16 cellular contexts compared by ENCODE assay signal in the genomic region with DNA sequence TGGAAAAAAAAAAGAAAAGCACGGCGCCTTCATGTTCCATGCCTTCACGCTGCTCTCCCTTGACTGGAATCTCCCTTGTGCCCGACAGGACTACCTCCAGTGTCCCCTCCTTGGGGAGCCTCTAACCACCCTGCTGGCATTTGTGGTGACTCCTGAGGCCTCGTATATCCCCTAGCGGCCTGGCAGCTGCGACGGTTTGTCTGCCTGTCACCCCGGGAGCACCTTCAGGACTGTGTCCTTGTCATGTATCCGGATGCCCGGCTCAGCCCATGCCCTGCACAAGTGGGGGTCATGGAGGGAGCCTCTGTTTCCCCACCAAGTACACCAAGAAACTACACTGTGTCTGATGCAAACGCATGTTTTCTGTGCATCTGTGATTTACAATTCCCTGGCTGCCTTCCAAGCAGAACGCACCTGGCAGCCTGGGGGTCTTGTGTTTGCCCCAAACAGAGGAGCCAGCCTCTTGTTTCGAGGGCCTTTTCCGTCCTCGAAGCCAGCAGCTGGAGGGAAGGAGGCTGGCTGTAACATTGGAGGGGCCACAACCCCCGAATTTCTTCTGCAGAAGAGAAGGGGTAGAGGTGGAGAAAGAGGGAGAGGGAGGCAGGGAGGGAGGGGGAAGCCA. TPM values are rescaled to one million over a fixed set of nuclear protein-coding genes. Genes with fewer than 3 reads are reported as not detected.
DNase-seq lines count a peak whose midpoint lies in the region; FAIRE-seq and TF ChIP-seq lines count a peak whose summit lies in the region.
"Had no signal": no experiment of that assay in that cellular context is flagged by ENCODE, and none has a peak within 500 bp of the region (broad histone marks: within the 10 kb centered on the region; RNA-seq: fewer than 3 reads in every experiment).

No MANE protein-coding gene starts in this region.

- H3K4me3 Mint-ChIP-seq in HFFc6 (peak overlapping the region; percentile 83), mesothelial cell of epicardium (no peak overlapping the region), progenitor cell of endocrine pancreas (ENCODE audit: low read depth) (no peak overlapping the region)
- H3K4me3 Mint-ChIP-seq: CD8-positive, alpha-beta memory T cell; immature natural killer cell had no signal

- peaks cover 87% of the 10 kb centered on the region for H3K4me1 Mint-ChIP-seq in HFFc6 (ENCODE audit: low read depth)
- H3K4me1 Mint-ChIP-seq in mesothelial cell of epicardium = peaks cover 29% of the 10 kb centered on the region
- peaks cover 8% of the 10 kb centered on the region for H3K4me1 Mint-ChIP-seq in progenitor cell of endocrine pancreas (ENCODE audit: low read depth)
- H3K4me1 Mint-ChIP-seq: CD8-positive, alpha-beta memory T cell; immature natural killer cell had no signal

- DNase-seq in HFFc6 (no peak), RPMI7951 (ENCODE audit: low read depth) (peak; percentile 18), mesothelial cell of epicardium (ENCODE audit: low spot score in 2 of 2, unreplicated experiment in 2 of 2) (no peak), GM19239 (ENCODE audit: insufficient read length, low spot score) (no peak), T-helper 1 cell (no peak), progenitor cell of endocrine pancreas (ENCODE audit: low spot score, unreplicated experiment) (no peak)
- DNase-seq: activated CD4-positive, alpha-beta T cell treated with anti-CD3 and anti-CD28 coated beads, Interleukin-2, amount 50 U/mL, for 1 hour; activated gamma-delta T cell; CD8-positive, alpha-beta memory T cell; effector memory CD4-positive, alpha-beta T cell; gastrocnemius medialis; immature natural killer cell; MV-4-11; NCI-H526; T-helper 9 cell had no signal

- no peak for FAIRE-seq in GM19239 (lab: Jason Lieb, UNC)

- H3K9ac ChIP-seq in subcutaneous abdominal adipose tissue (ENCODE audit: low read length in 5 of 5) = peak overlapping the region in 1 of 5 donors; percentile 16

- no peak overlapping the region for H3K4me3 ChIP-seq in subcutaneous abdominal adipose tissue (ENCODE audit: low read depth in 1 of 5, low read length in 5 of 5)
- H3K4me3 ChIP-seq: gastrocnemius medialis had no signal

- H3K9me3 Mint-ChIP-seq in HFFc6 = peaks cover 4% of the 10 kb centered on the region
- H3K9me3 Mint-ChIP-seq in mesothelial cell of epicardium = no peaks in the 10 kb centered on the region
- no peaks in the 10 kb centered on the region for H3K9me3 Mint-ChIP-seq in progenitor cell of endocrine pancreas (ENCODE audit: low read depth)
- H3K9me3 Mint-ChIP-seq: CD8-positive, alpha-beta memory T cell had no signal

- no peaks in the 10 kb centered on the region for H3K9me3 ChIP-seq in subcutaneous abdominal adipose tissue (ENCODE audit: control insufficient read depth in 5 of 5, low read length in 5 of 5)
- H3K9me3 ChIP-seq: gastrocnemius medialis had no signal

- H3K36me3 ChIP-seq in subcutaneous abdominal adipose tissue (ENCODE audit: control insufficient read depth in 5 of 5, insufficient read depth in 5 of 5, low read length in 5 of 5) = no peaks in the 10 kb centered on the region
- H3K36me3 ChIP-seq: gastrocnemius medialis had no signal

- peaks cover 20 to 74% (median 59%) of the 10 kb centered on the region in 5 donors for H3K4me1 ChIP-seq in subcutaneous abdominal adipose tissue (ENCODE audit: control insufficient read depth in 5 of 5, insufficient read depth in 5 of 5, low read length in 5 of 5)

- H3K27ac Mint-ChIP-seq in HFFc6 (peak overlapping the region; percentile 98), mesothelial cell of epicardium (peak overlapping the region; percentile 72), progenitor cell of endocrine pancreas (no peak overlapping the region)
- H3K27ac Mint-ChIP-seq: CD8-positive, alpha-beta memory T cell; immature natural killer cell had no signal

- no peaks in the 10 kb centered on the region for H3K27me3 ChIP-seq in subcutaneous abdominal adipose tissue (ENCODE audit: control insufficient read depth in 5 of 5, insufficient read depth in 4 of 5, low read length in 5 of 5)

- peak overlapping the region; percentile 94 for H3K27ac ChIP-seq in subcutaneous abdominal adipose tissue (ENCODE audit: low read depth, low read length)
- H3K27ac ChIP-seq: gastrocnemius medialis had no signal

- TF ChIP-seq CTCF in HFFc6 (IDR thresholded peaks at IDR 0.05) (no peak), mesothelial cell of epicardium (IDR thresholded peaks at IDR 0.05; ENCODE audit: unreplicated experiment) (no peak), progenitor cell of endocrine pancreas (IDR thresholded peaks at IDR 0.05; ENCODE audit: unreplicated experiment) (no peak)

- H3K27me3 Mint-ChIP-seq in HFFc6 (ENCODE audit: insufficient read depth) (peaks cover 19% of the 10 kb centered on the region), mesothelial cell of epicardium (ENCODE audit: low read depth) (no peaks in the 10 kb centered on the region), progenitor cell of endocrine pancreas (peaks cover 4% of the 10 kb centered on the region)

- H3K36me3 Mint-ChIP-seq in HFFc6 (ENCODE audit: low read depth) = peaks cover 16% of the 10 kb centered on the region
- H3K36me3 Mint-ChIP-seq in mesothelial cell of epicardium = no peaks in the 10 kb centered on the region
- no peaks in the 10 kb centered on the region for H3K36me3 Mint-ChIP-seq in progenitor cell of endocrine pancreas (ENCODE audit: insufficient read depth)
- H3K36me3 Mint-ChIP-seq: CD8-positive, alpha-beta memory T cell; immature natural killer cell had no signal

RNA-seq across cellular contexts. Expression of a gene that starts 18.9 kb away (rescaled TPM):
- 100 to 1,000 TPM; 127 to 146 (median 137) TPM for total RNA-seq in HFFc6 (2021; fragmentation: NEBNext Ultra II Directional; extraction: Animal tissue kit (Norgen Biotek cat#: 25700))
- 94.9 and 102 TPM in 2 replicates for total RNA-seq in RPMI7951 (2014; rRNA removed; shearing (Covaris generic))
- total RNA-seq in mesothelial cell of epicardium (17.8 to 19.6 TPM (median 18.6 TPM) in 3 replicates), progenitor cell of endocrine pancreas (not detected in 2 replicates)
- total RNA-seq: CD8-positive, alpha-beta memory T cell had no signal

Comparison
In these comparisons a context has a peak if more than half of its experiments do, and no peak if none do; other contexts are left out.
1. RNA of a gene that starts 18.9 kb away (total RNA-seq): 127 to 146 TPM in HFFc6, 94.9 to 102 TPM in RPMI7951 and 17.8 to 19.6 TPM in mesothelial cell of epicardium; not detected in progenitor cell of endocrine pancreas; every median in the first group is over 10 times any median in the second.